ENCODE assay signal across 17 cellular contexts in the genomic region with DNA sequence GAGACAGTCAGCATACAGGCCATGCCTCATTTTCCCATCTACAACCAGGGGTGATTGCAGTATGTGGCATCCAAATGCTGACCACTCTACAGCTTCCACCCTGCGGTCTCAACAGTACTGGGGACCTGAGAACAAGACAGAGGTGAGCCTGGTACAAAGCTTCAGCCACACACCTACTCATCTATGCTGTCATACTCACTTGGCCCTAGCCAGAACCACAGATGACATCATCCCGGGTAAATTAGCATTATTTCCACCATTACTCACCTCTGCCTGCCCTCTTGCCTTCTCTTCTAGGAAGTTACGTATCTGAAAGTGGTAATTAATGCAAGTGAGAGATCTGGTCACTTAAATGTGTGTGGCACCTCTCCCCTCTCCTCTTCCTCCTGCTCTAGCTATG.
DNase-seq lines count a peak whose midpoint lies in the region; ATAC-seq, FAIRE-seq and TF ChIP-seq lines count a peak whose summit lies in the region.
"Had no signal": no experiment of that assay in that cellular context is flagged by ENCODE, and none has a peak within 500 bp of the region (broad histone marks: within the 10 kb centered on the region; RNA-seq: fewer than 3 reads in every experiment).

No MANE protein-coding gene starts in this region.

- H4K8ac ChIP-seq in mesendoderm (ENCODE audit: low read depth, low read length): no peak overlapping the region

- no peak overlapping the region for H4K5ac ChIP-seq in mesendoderm (ENCODE audit: low read length)

- H3K27ac ChIP-seq in K562 (ENCODE audit: extremely low read depth, low read depth, low read length) (no peak overlapping the region), mesendoderm (ENCODE audit: low read depth, low read length) (no peak overlapping the region)
- H3K27ac ChIP-seq in CD8-positive, alpha-beta T cell (ENCODE audit: low read depth, low read length): no peak overlapping the region
- H3K27ac ChIP-seq: 22Rv1, esophagus squamous epithelium, thoracic aorta had no signal

- H3K27me3 Mint-ChIP-seq in CD8-positive, alpha-beta T cell (ENCODE audit: low read depth): peaks cover 27% of the 10 kb centered on the region
- H3K27me3 Mint-ChIP-seq in activated CD4-positive, alpha-beta memory T cell treated with anti-CD3 and anti-CD28 coated beads for 36 hours: peaks cover 13% of the 10 kb centered on the region

- no peak overlapping the region for H2AFZ ChIP-seq in K562 (ENCODE audit: low read depth, low read length)

- no peaks in the 10 kb centered on the region for H3K9me3 Mint-ChIP-seq in CD8-positive, alpha-beta T cell
- peaks cover 2% of the 10 kb centered on the region for H3K9me3 Mint-ChIP-seq in activated CD4-positive, alpha-beta memory T cell treated with anti-CD3 and anti-CD28 coated beads for 36 hours
- H3K9me3 Mint-ChIP-seq: central memory CD8-positive, alpha-beta T cell; T-helper 2 cell treated with Interferon-gamma antibody and Interleukin-4, amounts not matched to agents 5 μg/mL and 100 μg/mL, for 36 hours had no signal

- H2BK5ac ChIP-seq in mesendoderm (ENCODE audit: low read length): no peak overlapping the region

- no peak overlapping the region for H3K18ac ChIP-seq in mesendoderm (ENCODE audit: low read length)

- H3K79me1 ChIP-seq in mesendoderm (ENCODE audit: low read length): no peaks in the 10 kb centered on the region

- DNase-seq in DMS 273 (lab: John Stamatoyannopoulos, UW; ENCODE audit: unreplicated experiment) (peak; percentile 3), DMS 273 treated with DMSO at 0.1 percent for 48 hours (lab: John Stamatoyannopoulos, UW) (no peak), HS-5 (ENCODE audit: low read depth) (peak; percentile 37), K562 (ENCODE audit: extremely low read depth in 1 of 4, low spot score in 3 of 4) (no peak), mesendoderm (peak; percentile 73), SKM-1 treated with dmso at 0.1 percent for 144 hours (lab: John Stamatoyannopoulos, UW; ENCODE audit: unreplicated experiment) (no peak)
- no peak for DNase-seq in CD8-positive, alpha-beta T cell
- no peak for DNase-seq in activated CD4-positive, alpha-beta memory T cell treated with anti-CD3 and anti-CD28 coated beads for 36 hours
- DNase-seq: Calu3, esophagus squamous epithelium, NCI-H2029, right cardiac atrium had no signal

- in situ Hi-C loops in K562 (cut with MboI): no loop called here

- no peak overlapping the region for H3K23ac ChIP-seq in mesendoderm (ENCODE audit: low read length)

- H3K9ac ChIP-seq in K562 (ENCODE audit: insufficient read depth in 1 of 2, low read depth in 2 of 2, low read length in 2 of 2): no peak overlapping the region
- no peak overlapping the region for H3K9ac ChIP-seq in mesendoderm (ENCODE audit: low read length)

- no peak overlapping the region for H3K4me3 ChIP-seq in K562
- no peak overlapping the region for H3K4me3 ChIP-seq in mesendoderm (ENCODE audit: low read length)
- H3K4me3 ChIP-seq in CD8-positive, alpha-beta T cell (ENCODE audit: low read depth, low read length): no peak overlapping the region
- H3K4me3 ChIP-seq: esophagus squamous epithelium, thoracic aorta had no signal

- H3K27me3 ChIP-seq in K562 (ENCODE audit: control insufficient read depth in 2 of 2, insufficient read depth in 2 of 2, low read length in 2 of 2): no peaks in the 10 kb centered on the region; a peak in 1 of 5 replicates
- H3K27me3 ChIP-seq in mesendoderm (ENCODE audit: insufficient read depth, low read length, poor library complexity): no peaks in the 10 kb centered on the region
- H3K27me3 ChIP-seq in CD8-positive, alpha-beta T cell (ENCODE audit: insufficient read depth, low read length): no peaks in the 10 kb centered on the region

- no peak overlapping the region for H2BK120ac ChIP-seq in mesendoderm (ENCODE audit: low read depth, low read length)

- no peak for ATAC-seq in K562
- no peak for ATAC-seq in CD8-positive, alpha-beta T cell
- ATAC-seq: right cardiac atrium had no signal

- H3K27ac Mint-ChIP-seq in CD8-positive, alpha-beta T cell: no peak overlapping the region
- H3K27ac Mint-ChIP-seq in activated CD4-positive, alpha-beta memory T cell treated with anti-CD3 and anti-CD28 coated beads for 36 hours: no peak overlapping the region
- H3K27ac Mint-ChIP-seq: T-helper 2 cell treated with Interferon-gamma antibody and Interleukin-4, amounts not matched to agents 5 μg/mL and 100 μg/mL, for 36 hours had no signal

- no peak overlapping the region for H3K4me3 Mint-ChIP-seq in CD8-positive, alpha-beta T cell
- H3K4me3 Mint-ChIP-seq in activated CD4-positive, alpha-beta memory T cell treated with anti-CD3 and anti-CD28 coated beads for 36 hours: no peak overlapping the region
- H3K4me3 Mint-ChIP-seq: central memory CD8-positive, alpha-beta T cell; T-helper 2 cell treated with Interferon-gamma antibody and Interleukin-4, amounts not matched to agents 5 μg/mL and 100 μg/mL, for 36 hours had no signal

- no peaks in the 10 kb centered on the region for H4K20me1 ChIP-seq in K562 (replicated peaks; ENCODE audit: control insufficient read depth, insufficient read depth, low read length)

- H3K4me1 ChIP-seq in K562 (replicated peaks in 1 of 2; ENCODE audit: control insufficient read depth in 2 of 2, insufficient read depth in 2 of 2, low read length in 2 of 2) (no peaks in the 10 kb centered on the region), mesendoderm (ENCODE audit: control insufficient read depth, low read depth, low read length) (peaks cover 1% of the 10 kb centered on the region)
- H3K4me1 ChIP-seq in CD8-positive, alpha-beta T cell (ENCODE audit: insufficient read depth, low read length): no peaks in the 10 kb centered on the region
- H3K4me1 ChIP-seq: esophagus squamous epithelium had no signal

- no peak for TF ChIP-seq EP300 in K562 (IDR thresholded peaks at IDR 0.05; ENCODE audit: low read length)

- H3K36me3 ChIP-seq in K562 (ENCODE audit: control insufficient read depth, insufficient read depth, low read length) (no peaks in the 10 kb centered on the region), mesendoderm (ENCODE audit: control insufficient read depth, insufficient read depth, low read length) (no peaks in the 10 kb centered on the region)
- H3K36me3 ChIP-seq in CD8-positive, alpha-beta T cell (ENCODE audit: insufficient read depth, low read length): no peaks in the 10 kb centered on the region
- H3K36me3 ChIP-seq: esophagus squamous epithelium, thoracic aorta had no signal

- no TSS peak for BruUV-seq in K562 (replicated peaks; lab: Mats Ljungman, UMichigan)

- H3K79me2 ChIP-seq in K562 (ENCODE audit: control insufficient read depth, insufficient read depth, low read length) (no peaks in the 10 kb centered on the region), mesendoderm (ENCODE audit: control insufficient read depth, insufficient read depth, low read length) (no peaks in the 10 kb centered on the region)

- TF ChIP-seq POLR2A in K562 (conservative IDR thresholded peaks at IDR 0.05): no peak

- H3K4me1 Mint-ChIP-seq in CD8-positive, alpha-beta T cell (ENCODE audit: low read depth): no peaks in the 10 kb centered on the region
- H3K4me1 Mint-ChIP-seq in activated CD4-positive, alpha-beta memory T cell treated with anti-CD3 and anti-CD28 coated beads for 36 hours (ENCODE audit: low read depth): peaks cover 2% of the 10 kb centered on the region
- H3K4me1 Mint-ChIP-seq: central memory CD8-positive, alpha-beta T cell had no signal

- H2BK15ac ChIP-seq in mesendoderm (replicated peaks; ENCODE audit: low read depth): no peak overlapping the region

- H3K9me3 ChIP-seq in K562 (replicated peaks; ENCODE audit: control insufficient read depth, insufficient read depth, low read depth, low read length): no peaks in the 10 kb centered on the region
- H3K9me3 ChIP-seq in CD8-positive, alpha-beta T cell (ENCODE audit: low read length): no peaks in the 10 kb centered on the region
- H3K9me3 ChIP-seq: esophagus squamous epithelium, thoracic aorta had no signal

- no peak overlapping the region for H2AK5ac ChIP-seq in mesendoderm (ENCODE audit: low read length)

- WGBS in K562 (ENCODE audit: insufficient coverage, low coverage, missing lambda C conversion rate): 7% methylated on average over 3 of the region's 3 CpGs
- no CpG with 5 or more reads among the region's 3 CpGs for WGBS in mesendoderm (ENCODE audit: extremely low coverage, insufficient coverage, low lambda C conversion rate)

- H3K9me1 ChIP-seq in K562 (ENCODE audit: control insufficient read depth, insufficient read depth, low read length): no peaks in the 10 kb centered on the region

- TF ChIP-seq RAD21 in K562 (CRISPR knock-in tag; conservative IDR thresholded peaks at IDR 0.05 in 1 of 2, IDR thresholded peaks at IDR 0.05 in 1 of 2): no peak

- no peak for TF ChIP-seq CTCF in K562 (IDR thresholded peaks at IDR 0.05 in 2 of 3, conservative IDR thresholded peaks at IDR 0.05 in 1 of 3; ENCODE audit: insufficient read depth in 2 of 3, low read depth in 1 of 3, low read length in 3 of 3)
- no peak for TF ChIP-seq CTCF in CD8-positive, alpha-beta T cell (IDR thresholded peaks at IDR 0.05)

- POLR2A ChIA-PET in K562 (lab: Yijun Ruan, JAX): interaction anchor here (0.6 kb wide), 1 partner anchor 13 kb away, joined by 3 read pairs; no protein-coding TSS in a partner anchor
- POLR2A ChIA-PET in CD8-positive, alpha-beta T cell (lab: Charles Lee): no interaction called here
- POLR2A ChIA-PET in activated CD4-positive, alpha-beta memory T cell treated with anti-CD3 and anti-CD28 coated beads for 36 hours (lab: Charles Lee): no interaction called here

- intact Hi-C loops in K562 (cut with micrococcal nuclease): no loop called here
- intact Hi-C loops in CD8-positive, alpha-beta T cell (cut with DNase I, micrococcal nuclease): no loop called here
- intact Hi-C loops in activated CD4-positive, alpha-beta memory T cell treated with anti-CD3 and anti-CD28 coated beads for 36 hours (cut with micrococcal nuclease): no loop called here

- no peak for FAIRE-seq in K562 (lab: Jason Lieb, UNC)
- FAIRE-seq: islet of Langerhans had no signal

- no peak overlapping the region for H3K4me2 ChIP-seq in K562 (ENCODE audit: insufficient read depth, low read length)
- no peak overlapping the region for H3K4me2 ChIP-seq in mesendoderm (ENCODE audit: low read length)

- H3K56ac ChIP-seq in mesendoderm (ENCODE audit: low read length): no peak overlapping the region

- no peak overlapping the region for H3K4ac ChIP-seq in mesendoderm (ENCODE audit: low read depth, low read length)

- H3K36me3 Mint-ChIP-seq in CD8-positive, alpha-beta T cell: no peaks in the 10 kb centered on the region
- no peaks in the 10 kb centered on the region for H3K36me3 Mint-ChIP-seq in activated CD4-positive, alpha-beta memory T cell treated with anti-CD3 and anti-CD28 coated beads for 36 hours

- CTCF ChIA-PET in K562 (lab: Yijun Ruan, JAX; ENCODE audit: low intra/inter-chr PET ratio): no interaction called here
- CTCF ChIA-PET in CD8-positive, alpha-beta T cell (lab: Charles Lee): no interaction called here
- CTCF ChIA-PET in activated CD4-positive, alpha-beta memory T cell treated with anti-CD3 and anti-CD28 coated beads for 36 hours (lab: Charles Lee): no interaction called here

TF ChIP-seq in K562, 482 proteins besides CTCF, POLR2A, EP300 and RAD21 (continues in another document):
- no peak for TF ChIP-seq EZH2 (IDR thresholded peaks at IDR 0.05; ENCODE audit: borderline replicate concordance, low read depth, low read length)

Comparison
In these comparisons a context has a peak if more than half of its experiments do, and no peak if none do; other contexts are left out.
1. DNase-seq: peak in DMS 273 (single experiment), HS-5 (single experiment) and mesendoderm (single experiment); none in DMS 273 treated with DMSO at 0.1 percent for 48 hours (single experiment), K562 (0 of 4), SKM-1 treated with dmso at 0.1 percent for 144 hours (single experiment), CD8-positive, alpha-beta T cell (0 of 7) and activated CD4-positive, alpha-beta memory T cell treated with anti-CD3 and anti-CD28 coated beads for 36 hours (single experiment).